27 cellular contexts compared by ENCODE assay signal in genomic region chr11:29782447-29782846, GRCh38.
"Had no signal": no experiment of that assay in that cellular context is flagged by ENCODE, and none has a peak within 500 bp of the region (broad histone marks: within the 10 kb centered on the region; RNA-seq: fewer than 3 reads in every experiment).

No MANE protein-coding gene starts in this region.

- H3K27me3 ChIP-seq: foreskin keratinocyte, left lung, ovary, right atrium auricular region, tibial artery, upper lobe of right lung had no signal

- H3K36me3 Mint-ChIP-seq: activated CD8-positive, alpha-beta memory T cell treated with anti-CD3 and anti-CD28 coated beads, Interleukin-2, amount 10 ng/mL, durations not matched to agents 7 days and 5 days; activated naive CD8-positive, alpha-beta T cell; stimulated activated memory B cell treated with anti-CD40 and anti-IgM and Interleukin-4, amounts not matched to agents 10 μg/mL and 1 μg/mL and 100 μg/mL, for 72 hours had no signal

- H3K36me3 ChIP-seq: left lung, ovary, right atrium auricular region, tibial artery, upper lobe of right lung had no signal

- H3K4me1 Mint-ChIP-seq: activated CD4-positive, alpha-beta T cell treated with anti-CD3 and anti-CD28 coated beads, Interleukin-2, amount 10 ng/mL, durations not matched to agents 7 days and 5 days; activated CD8-positive, alpha-beta memory T cell treated with anti-CD3 and anti-CD28 coated beads, Interleukin-2, amount 10 ng/mL, durations not matched to agents 7 days and 5 days; endodermal cell; stimulated activated memory B cell treated with anti-CD40 and anti-IgM and Interleukin-4, amounts not matched to agents 10 μg/mL and 1 μg/mL and 100 μg/mL, for 72 hours; stimulated activated naive CD8-positive, alpha-beta T cell treated with anti-CD3 and anti-CD28 coated beads, Interleukin-15, amount 100 ng/mL, for 72 hours had no signal

- H3K27me3 Mint-ChIP-seq: activated CD4-positive, alpha-beta T cell treated with anti-CD3 and anti-CD28 coated beads, Interleukin-2, amount 10 ng/mL, durations not matched to agents 7 days and 5 days; activated CD8-positive, alpha-beta memory T cell treated with anti-CD3 and anti-CD28 coated beads, Interleukin-2, amount 10 ng/mL, durations not matched to agents 7 days and 5 days; activated CD8-positive, alpha-beta T cell treated with anti-CD3 and anti-CD28 coated beads for 36 hours; activated naive CD8-positive, alpha-beta T cell; stimulated activated memory B cell treated with anti-CD40 and anti-IgM and Interleukin-4, amounts not matched to agents 10 μg/mL and 1 μg/mL and 100 μg/mL, for 72 hours; stimulated activated naive CD8-positive, alpha-beta T cell treated with anti-CD3 and anti-CD28 coated beads, Interleukin-15, amount 100 ng/mL, for 72 hours had no signal

- H3K4me3 Mint-ChIP-seq: activated CD4-positive, alpha-beta T cell treated with anti-CD3 and anti-CD28 coated beads, Interleukin-2, amount 10 ng/mL, durations not matched to agents 7 days and 5 days; activated CD8-positive, alpha-beta memory T cell treated with anti-CD3 and anti-CD28 coated beads, Interleukin-2, amount 10 ng/mL, durations not matched to agents 7 days and 5 days; activated CD8-positive, alpha-beta T cell treated with anti-CD3 and anti-CD28 coated beads for 36 hours; activated naive CD8-positive, alpha-beta T cell; endodermal cell; nephron; stimulated activated memory B cell treated with anti-CD40 and anti-IgM and Interleukin-4, amounts not matched to agents 10 μg/mL and 1 μg/mL and 100 μg/mL, for 72 hours; stimulated activated naive CD8-positive, alpha-beta T cell treated with anti-CD3 and anti-CD28 coated beads, Interleukin-15, amount 100 ng/mL, for 72 hours had no signal

- H3K9me3 Mint-ChIP-seq: activated CD4-positive, alpha-beta T cell treated with anti-CD3 and anti-CD28 coated beads, Interleukin-2, amount 10 ng/mL, durations not matched to agents 7 days and 5 days; endodermal cell; stimulated activated memory B cell treated with anti-CD40 and anti-IgM and Interleukin-4, amounts not matched to agents 10 μg/mL and 1 μg/mL and 100 μg/mL, for 72 hours had no signal

- H3K4me3 ChIP-seq: coronary artery, left lung, lung, ovary, psoas muscle, right atrium auricular region, smooth muscle cell, tibial artery, upper lobe of right lung had no signal

- H3K27ac Mint-ChIP-seq: activated CD4-positive, alpha-beta T cell treated with anti-CD3 and anti-CD28 coated beads, Interleukin-2, amount 10 ng/mL, durations not matched to agents 7 days and 5 days; activated CD8-positive, alpha-beta memory T cell treated with anti-CD3 and anti-CD28 coated beads, Interleukin-2, amount 10 ng/mL, durations not matched to agents 7 days and 5 days; activated CD8-positive, alpha-beta T cell treated with anti-CD3 and anti-CD28 coated beads for 36 hours; activated naive CD8-positive, alpha-beta T cell; endodermal cell; stimulated activated memory B cell treated with anti-CD40 and anti-IgM and Interleukin-4, amounts not matched to agents 10 μg/mL and 1 μg/mL and 100 μg/mL, for 72 hours had no signal

- DNase-seq: activated CD4-positive, alpha-beta T cell treated with anti-CD3 and anti-CD28 coated beads for 1 hour; activated CD4-positive, alpha-beta T cell treated with anti-CD3 and anti-CD28 coated beads, Interleukin-2, amount 10 ng/mL, durations not matched to agents 7 days and 5 days; activated CD8-positive, alpha-beta memory T cell treated with anti-CD3 and anti-CD28 coated beads, Interleukin-2, amount 10 ng/mL, durations not matched to agents 7 days and 5 days; activated CD8-positive, alpha-beta T cell treated with anti-CD3 and anti-CD28 coated beads for 36 hours; activated effector memory CD4-positive, alpha-beta T cell treated with Interleukin-2 at 50 U/mL for 16 hours; activated naive CD4-positive, alpha-beta T cell treated with Interleukin-2 at 50 U/mL for 16 hours; endodermal cell; foreskin keratinocyte; left lung; mesendoderm; ovary; psoas muscle; stimulated activated CD4-positive, alpha-beta T cell treated with anti-CD3 and anti-CD28 coated beads, Interleukin-1b, Interleukin-23, amount 100 ng/mL, for 48 hours; stimulated activated CD4-positive, alpha-beta T cell treated with anti-CD3 and anti-CD28 coated beads, Interleukin-4, amount 100 ng/mL, for 4 hours; stimulated activated CD8-positive, alpha-beta memory T cell treated with anti-CD3 and anti-CD28 coated beads, Interleukin-4, amount 100 ng/mL, for 48 hours; stimulated activated naive CD8-positive, alpha-beta T cell treated with anti-CD3 and anti-CD28 coated beads, Interleukin-15, amount 100 ng/mL, for 72 hours; substantia nigra; T-helper 2 cell; tibial artery; upper lobe of right lung had no signal
